In genomic region chr12:57110189-57111045, GRCh38 we compare ENCODE assay signal across 8 cellular contexts. TPM values are rescaled to one million over a fixed set of nuclear protein-coding genes. Genes with fewer than 3 reads are reported as not detected.
DNase-seq lines count a peak whose midpoint lies in the region; ATAC-seq and TF ChIP-seq lines count a peak whose summit lies in the region.

No MANE protein-coding gene starts in this region.

- no peaks in the 10 kb centered on the region for H3K27me3 ChIP-seq in GM23248 (replicated peaks; ENCODE audit: insufficient read depth)

- peaks cover 6% of the 10 kb centered on the region; the same call in 1 of the 2 replicates for H3F3A ChIP-seq in GM23248 (ENCODE audit: insufficient read depth)

- H3K9ac ChIP-seq in GM23248, result peak overlapping the region; percentile 94

- no peaks in the 10 kb centered on the region for H3K9me3 Mint-ChIP-seq in naive thymus-derived CD8-positive, alpha-beta T cell

- peak; percentile 85 for DNase-seq in EL
- DNase-seq in GM23248, result peak; percentile 63
- DNase-seq in NCI-H226, result peak; percentile 29
- DNase-seq in activated CD8-positive, alpha-beta memory T cell treated with anti-CD3 and anti-CD28 coated beads for 48 hours (ENCODE audit: low read depth in 2 of 3, low spot score in 2 of 3), result peak; percentile 61 to 71 (median 69)
- peak; percentile 61 to 68 for DNase-seq in erythroblast (lab: John Stamatoyannopoulos, UW)
- DNase-seq in naive thymus-derived CD8-positive, alpha-beta T cell, result peak; percentile 47 to 77 (median 54)
- DNase-seq in substantia nigra (lab: John Stamatoyannopoulos, UW), result peak in 8 of 49 donors; percentile 13 to 40 (median 22)
- DNase-seq in NCI-H69 (lab: John Stamatoyannopoulos, UW), result no peak

- H3K4me3 Mint-ChIP-seq in naive thymus-derived CD8-positive, alpha-beta T cell, result peak overlapping the region; percentile 89 to 99 (median 96)

- in situ Hi-C loops in GM23248 (cut with MboI), result no loop called here

- H3K36me3 ChIP-seq in GM23248 (ENCODE audit: low read depth), result peaks cover 7% of the 10 kb centered on the region; the same call in 1 of the 2 replicates

- WGBS in GM23248 (ENCODE audit: low coverage in 1 of 2, low lambda C conversion rate in 2 of 2, missing lambda C conversion rate in 2 of 2), 2 experiments, result 0 to 2% methylated on average over 25 to 27 of the region's 27 CpGs

- no peaks in the 10 kb centered on the region for H4K20me1 ChIP-seq in GM23248 (ENCODE audit: insufficient read depth)

- H3K27me3 Mint-ChIP-seq in naive thymus-derived CD8-positive, alpha-beta T cell, result peaks cover 0 to 2% (median 0%) of the 10 kb centered on the region in 5 donors

- peak overlapping the region; percentile 98 for H3K27ac ChIP-seq in GM23248
- H3K27ac ChIP-seq in substantia nigra (ENCODE audit: low read depth, low read length, poor library complexity, severe bottlenecking), result peak overlapping the region; percentile 85

- H3K4me1 Mint-ChIP-seq in naive thymus-derived CD8-positive, alpha-beta T cell, result peaks cover 33 to 57% (median 53%) of the 10 kb centered on the region in 4 donors

- peak overlapping the region; percentile 94 to 99 (median 98) for H3K27ac Mint-ChIP-seq in naive thymus-derived CD8-positive, alpha-beta T cell

- peak overlapping the region; percentile 83 for H3K4me3 ChIP-seq in GM23248

- no peak for TF ChIP-seq POLR2A in erythroblast (IDR thresholded peaks at IDR 0.05; ENCODE audit: low read length)

- H3K4me2 ChIP-seq in GM23248 (ENCODE audit: unreplicated experiment), result peak overlapping the region; percentile 97

- peaks cover 0 to 32% (median 0%) of the 10 kb centered on the region in 3 donors for H3K36me3 Mint-ChIP-seq in naive thymus-derived CD8-positive, alpha-beta T cell

- POLR2A ChIA-PET in naive thymus-derived CD8-positive, alpha-beta T cell (lab: Charles Lee), result interaction anchor here (0.6 to 16.7 kb wide), 16 partner anchors 16 to 921 kb away, joined by 3 to 559 read pairs (median 10); partner anchors contain the start of genes LRP1, NAB2, NEMP1 and PTGES3

- H3K9me2 ChIP-seq in GM23248 (ENCODE audit: insufficient read depth), result no peaks in the 10 kb centered on the region

- H2AFZ ChIP-seq in GM23248, result peak overlapping the region; percentile 64

- H3K79me2 ChIP-seq in GM23248 (ENCODE audit: insufficient read depth), result peaks cover 48% of the 10 kb centered on the region

- H3K9me3 ChIP-seq in GM23248 (ENCODE audit: low read depth), result no peaks in the 10 kb centered on the region

- peaks cover 34% of the 10 kb centered on the region for H3K4me1 ChIP-seq in GM23248 (ENCODE audit: insufficient read depth)

- peak; percentile 42 to 45 for ATAC-seq in naive thymus-derived CD8-positive, alpha-beta T cell

RNA-seq across cellular contexts. Expression of gene STAT6, which starts 0.7 kb away (rescaled TPM):
- 95.1 and 103 TPM in 2 replicates for total RNA-seq in GM23248 (2014; rRNA removed; shearing (Covaris generic))
- polyA plus RNA-seq in GM23248 (2016; fragmentation: Nextera tagmentation; extraction: Ambion mirVana), result 67.4 and 70.7 TPM in 2 replicates
- 100 to 1,000 TPM; 298 to 316 TPM for total RNA-seq in naive thymus-derived CD8-positive, alpha-beta T cell
- 10 to 100 TPM; 80.2 to 97.1 (median 80.5) TPM for polyA plus RNA-seq in naive thymus-derived CD8-positive, alpha-beta T cell

RNA-seq across cellular contexts. Expression of gene LRP1, which starts 17.9 kb away (rescaled TPM):
- 257 and 296 TPM in 2 replicates for total RNA-seq in GM23248 (2014; rRNA removed; shearing (Covaris generic))
- polyA plus RNA-seq in GM23248 (2016; fragmentation: Nextera tagmentation; extraction: Ambion mirVana), result 161 and 166 TPM in 2 replicates
- 1 to 10 TPM; 4.9 to 6.0 TPM for total RNA-seq in naive thymus-derived CD8-positive, alpha-beta T cell
- under 1 TPM in 2 of 3 donors, not detected in 1; 0.51 to 0.52 TPM for polyA plus RNA-seq in naive thymus-derived CD8-positive, alpha-beta T cell

RNA-seq across cellular contexts. Expression of gene NAB2, which starts 21.5 kb away (rescaled TPM):
- 88.7 and 107 TPM in 2 replicates for total RNA-seq in GM23248 (2014; rRNA removed; shearing (Covaris generic))
- polyA plus RNA-seq in GM23248 (2016; fragmentation: Nextera tagmentation; extraction: Ambion mirVana), result 21.6 and 22.8 TPM in 2 replicates
- total RNA-seq in naive thymus-derived CD8-positive, alpha-beta T cell, result 10 to 100 TPM; 16.0 to 19.2 TPM
- 1 to 10 TPM; 1.2 to 4.0 (median 1.3) TPM for polyA plus RNA-seq in naive thymus-derived CD8-positive, alpha-beta T cell

RNA-seq across cellular contexts. Expression of gene NEMP1, which starts 31.8 kb away (rescaled TPM):
- 6.4 and 7.6 TPM in 2 replicates for total RNA-seq in GM23248 (2014; rRNA removed; shearing (Covaris generic))
- 5.9 and 6.6 TPM in 2 replicates for polyA plus RNA-seq in GM23248 (2016; fragmentation: Nextera tagmentation; extraction: Ambion mirVana)
- total RNA-seq in naive thymus-derived CD8-positive, alpha-beta T cell, result 10 to 100 TPM; 27.8 to 29.5 TPM
- polyA plus RNA-seq in naive thymus-derived CD8-positive, alpha-beta T cell, result 1 to 10 TPM; 2.6 to 5.5 (median 4.1) TPM

RNA-seq across cellular contexts. Expression of gene LRP1-AS, which starts 37.0 kb away (rescaled TPM):
- total RNA-seq in GM23248 (2014; rRNA removed; shearing (Covaris generic)), result not detected in 2 replicates
- polyA plus RNA-seq in GM23248 (2016; fragmentation: Nextera tagmentation; extraction: Ambion mirVana), result 0.60 TPM in 1 of 2 replicates, not detected in the other
- total RNA-seq in naive thymus-derived CD8-positive, alpha-beta T cell, result not detected
- polyA plus RNA-seq in naive thymus-derived CD8-positive, alpha-beta T cell, result not detected

Comparison
In these comparisons a context has a peak if more than half of its experiments do, and no peak if none do; other contexts are left out.
1. RNA of gene LRP1, which starts 17.9 kb away (total RNA-seq): 257 to 296 TPM in GM23248; 4.9 to 6.0 TPM in naive thymus-derived CD8-positive, alpha-beta T cell; every median in the first group is over 10 times any median in the second.